In genomic region chr15:69298697-69299441, GRCh38 we compare ENCODE assay signal across 8 cellular contexts. TPM values are rescaled to one million over a fixed set of nuclear protein-coding genes. Genes with fewer than 3 reads are reported as not detected.
DNase-seq lines count a peak whose midpoint lies in the region; ATAC-seq and TF ChIP-seq lines count a peak whose summit lies in the region.

A gene with protein sequence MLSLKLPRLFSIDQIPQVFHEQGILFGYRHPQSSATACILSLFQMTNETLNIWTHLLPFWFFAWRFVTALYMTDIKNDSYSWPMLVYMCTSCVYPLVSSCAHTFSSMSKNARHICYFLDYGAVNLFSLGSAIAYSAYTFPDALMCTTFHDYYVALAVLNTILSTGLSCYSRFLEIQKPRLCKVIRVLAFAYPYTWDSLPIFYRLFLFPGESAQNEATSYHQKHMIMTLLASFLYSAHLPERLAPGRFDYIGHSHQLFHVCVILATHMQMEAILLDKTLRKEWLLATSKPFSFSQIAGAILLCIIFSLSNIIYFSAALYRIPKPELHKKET (plus strand): TSS chr15:69298912. CDS start chr15:69360081, 61,169 bp downstream.

- peaks cover 7% of the 10 kb centered on the region for H3K4me1 Mint-ChIP-seq in stimulated activated naive CD8-positive, alpha-beta T cell treated with anti-CD3 and anti-CD28 coated beads, Interleukin-15, amount 100 ng/mL, for 72 hours

- peak within 1 kb of the TSS; percentile 55 to 75 for H3K4me3 Mint-ChIP-seq in stimulated activated naive CD8-positive, alpha-beta T cell treated with anti-CD3 and anti-CD28 coated beads, Interleukin-15, amount 100 ng/mL, for 72 hours

- CTCF ChIA-PET in mammary epithelial cell (lab: Charles Lee; ENCODE audit: low non-redundant PET) = no interaction called here

- no peaks in the 10 kb centered on the region for H3K27me3 ChIP-seq in mammary epithelial cell (ENCODE audit: insufficient read depth, low read length)

- H3K9me3 Mint-ChIP-seq in stimulated activated naive CD8-positive, alpha-beta T cell treated with anti-CD3 and anti-CD28 coated beads, Interleukin-15, amount 100 ng/mL, for 72 hours = no peaks in the 10 kb centered on the region

- no peaks in the 10 kb centered on the region for H3K79me2 ChIP-seq in mammary epithelial cell (ENCODE audit: insufficient read depth, low read length)

- dilution Hi-C loops in mammary epithelial cell (cut with HindIII; ENCODE audit: low sequenced_read_pairs) = no loop called here

- ATAC-seq in left lobe of liver (peak; percentile 85), GM18519 (IDR thresholded peaks at IDR 0.05; ENCODE audit: low FRiP score, unreplicated experiment) (no peak), GM18498 (IDR thresholded peaks at IDR 0.05; ENCODE audit: unreplicated experiment) (no peak)
- ATAC-seq in stimulated activated naive CD8-positive, alpha-beta T cell treated with anti-CD3 and anti-CD28 coated beads, Interleukin-15, amount 100 ng/mL, for 72 hours = peak; percentile 51

- no peak within 1 kb of the TSS for H3K9ac ChIP-seq in mammary epithelial cell (ENCODE audit: insufficient read depth, low read length)

- peak within 1 kb of the TSS; percentile 88 for H2AFZ ChIP-seq in mammary epithelial cell (ENCODE audit: low read depth, low read length)

- 0% methylated on average over 3 of the region's 74 CpGs for WGBS in mammary epithelial cell (ENCODE audit: low coverage, missing lambda C conversion rate)

- no peaks in the 10 kb centered on the region for H3K36me3 ChIP-seq in mammary epithelial cell (ENCODE audit: insufficient read depth, low read length)

- no TSS peak for BruUV-seq in mammary epithelial cell (replicated peaks; lab: Mats Ljungman, UMichigan)

- H4K20me1 ChIP-seq in mammary epithelial cell (ENCODE audit: insufficient read depth, low read length) = no peaks in the 10 kb centered on the region

- no peaks in the 10 kb centered on the region for H3K9me3 ChIP-seq in mammary epithelial cell (replicated peaks; ENCODE audit: insufficient read depth, low read length)

- peaks cover 14% of the 10 kb centered on the region for H3K4me1 ChIP-seq in mammary epithelial cell (ENCODE audit: insufficient read depth, low read length)

- in situ Hi-C loops in mammary epithelial cell (cut with MboI; ENCODE audit: low sequenced_read_pairs in 2 of 2) = no loop called here

- peak within 1 kb of the TSS; percentile 42 to 66 (median 53) for H3K4me3 ChIP-seq in mammary epithelial cell (replicated peaks in 1 of 3; ENCODE audit: insufficient read depth in 1 of 3, low read depth in 2 of 3, low read length in 3 of 3)

- DNase-seq in DMS53 (lab: John Stamatoyannopoulos, UW) (peak; percentile 56), DMS53 treated with DMSO at 0.1 percent for 48 hours (lab: John Stamatoyannopoulos, UW; ENCODE audit: unreplicated experiment) (no peak), NCI-H345 treated with DMSO at 0.1 percent for 48 hours (lab: John Stamatoyannopoulos, UW; ENCODE audit: unreplicated experiment) (peak; percentile 2), mammary epithelial cell (no peak), left lobe of liver (ENCODE audit: low spot score) (no peak)
- no peak for DNase-seq in stimulated activated naive CD8-positive, alpha-beta T cell treated with anti-CD3 and anti-CD28 coated beads, Interleukin-15, amount 100 ng/mL, for 72 hours

- H3K27ac Mint-ChIP-seq in stimulated activated naive CD8-positive, alpha-beta T cell treated with anti-CD3 and anti-CD28 coated beads, Interleukin-15, amount 100 ng/mL, for 72 hours = no peak within 1 kb of the TSS

- peaks cover 88% of the 10 kb centered on the region for H3K27me3 Mint-ChIP-seq in stimulated activated naive CD8-positive, alpha-beta T cell treated with anti-CD3 and anti-CD28 coated beads, Interleukin-15, amount 100 ng/mL, for 72 hours

- no peak within 1 kb of the TSS for H3K27ac ChIP-seq in mammary epithelial cell (ENCODE audit: insufficient read depth, low read depth, low read length)

- no peak for TF ChIP-seq CTCF in mammary epithelial cell (conservative IDR thresholded peaks at IDR 0.05 in 1 of 2, IDR thresholded peaks at IDR 0.05 in 1 of 2; ENCODE audit: extremely low read depth in 1 of 2, insufficient read depth in 1 of 2, low read depth in 1 of 2, low read length in 2 of 2)

- H3K4me2 ChIP-seq in mammary epithelial cell (ENCODE audit: insufficient read depth, low read depth, low read length) = peak within 1 kb of the TSS; percentile 94

- intact Hi-C loops in mammary epithelial cell (cut with micrococcal nuclease) = no loop called here

RNA-seq across cellular contexts. Expression of the gene that starts here (rescaled TPM):
- total RNA-seq in mammary epithelial cell (1 to 10 TPM in 1 of 2 donors, under 1 TPM in 1; 0.66 to 1.5 TPM), left lobe of liver (0.50 TPM)
- polyA plus RNA-seq in mammary epithelial cell = 19.2 TPM
- polyA minus RNA-seq in mammary epithelial cell = 37.7 TPM

Comparison
In these comparisons a context has a peak if more than half of its experiments do, and no peak if none do; other contexts are left out.
1. DNase-seq: peak in DMS53 (single experiment) and NCI-H345 treated with DMSO at 0.1 percent for 48 hours (single experiment); none in DMS53 treated with DMSO at 0.1 percent for 48 hours (single experiment), mammary epithelial cell (single experiment), left lobe of liver (single experiment) and stimulated activated naive CD8-positive, alpha-beta T cell treated with anti-CD3 and anti-CD28 coated beads, Interleukin-15, amount 100 ng/mL, for 72 hours (0 of 2).
2. Peak in ATAC-seq in left lobe of liver; RNA of the gene not detected or under 1 TPM.